Comparison of ENCODE assay signal across 8 cellular contexts in the genomic region with DNA sequence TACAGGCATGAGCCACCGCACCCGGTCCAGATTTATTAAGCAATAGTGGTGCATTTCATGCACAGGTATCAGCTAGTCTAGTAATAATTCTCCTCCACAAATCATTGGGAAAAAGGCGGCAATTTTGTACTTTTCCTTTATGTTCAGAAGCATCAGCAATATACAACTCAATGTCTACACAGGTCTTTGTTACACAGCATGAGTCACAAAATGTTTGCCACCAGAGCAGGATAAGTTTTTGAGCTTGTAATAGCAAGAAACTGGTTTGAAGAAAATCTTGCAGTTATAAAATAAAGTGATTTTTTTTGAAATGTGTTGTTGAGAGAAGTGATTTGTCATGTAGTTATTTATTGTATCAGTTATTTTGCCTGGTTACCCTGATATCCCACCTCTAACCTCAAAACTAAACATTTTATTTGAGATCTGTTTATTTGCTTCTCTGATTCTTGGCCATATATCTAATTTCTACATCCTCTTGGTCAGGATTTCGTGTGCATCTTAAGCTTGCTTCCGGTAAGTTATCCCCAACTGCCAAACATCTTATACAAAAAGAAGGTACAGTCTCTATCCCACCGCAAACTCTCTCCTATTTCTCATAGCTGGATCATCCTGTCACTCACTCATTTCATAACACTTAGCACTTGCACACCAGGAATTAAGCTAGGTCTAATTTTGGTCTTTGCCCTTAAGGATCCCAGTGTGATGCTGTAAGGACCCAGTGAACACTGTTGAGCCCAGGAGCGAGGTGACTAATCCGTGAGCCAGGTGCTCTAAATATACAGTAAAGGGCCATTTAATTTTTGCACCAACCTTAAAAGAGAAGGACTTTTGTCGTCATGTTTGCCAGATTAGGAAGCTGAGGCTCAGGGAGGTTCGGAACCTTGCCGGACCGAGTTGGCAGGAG. TPM values are rescaled to one million over a fixed set of nuclear protein-coding genes. Genes with fewer than 3 reads are reported as not detected.
DNase-seq lines count a peak whose midpoint lies in the region; ATAC-seq and TF ChIP-seq lines count a peak whose summit lies in the region.

No MANE protein-coding gene starts in this region.

- no peaks in the 10 kb centered on the region for H3K27me3 ChIP-seq in mononuclear cell (ENCODE audit: insufficient read depth, low read length)

- peaks cover 62% of the 10 kb centered on the region for H3K4me1 ChIP-seq in mononuclear cell (ENCODE audit: insufficient read depth, low read length)

- ATAC-seq in HG03342 (IDR thresholded peaks at IDR 0.05; ENCODE audit: unreplicated experiment), result peak; percentile 8

- peak; percentile 57 for DNase-seq in COLO668 (lab: John Stamatoyannopoulos, UW; ENCODE audit: unreplicated experiment)
- DNase-seq in astrocyte of the cerebellum (ENCODE audit: low read depth), result no peak
- no peak for DNase-seq in activated CD4-positive, CD25-positive, alpha-beta regulatory T cell (lab: John Stamatoyannopoulos, UW)
- no peak for DNase-seq in erythroblast (lab: John Stamatoyannopoulos, UW)
- no peak for DNase-seq in NCI-H187 (lab: John Stamatoyannopoulos, UW)
- DNase-seq in GM03348 (ENCODE audit: low spot score), result no peak

- H3K4me3 ChIP-seq in astrocyte of the cerebellum (ENCODE audit: low read depth, low read length) (peak overlapping the region; percentile 64), mononuclear cell (ENCODE audit: low read length) (peak overlapping the region; percentile 67)

- H3K9me3 ChIP-seq in mononuclear cell (ENCODE audit: low read depth, low read length), result no peaks in the 10 kb centered on the region

- TF ChIP-seq POLR2A in erythroblast (IDR thresholded peaks at IDR 0.05; ENCODE audit: low read length), result no peak

- no peak for TF ChIP-seq CTCF in astrocyte of the cerebellum (IDR thresholded peaks at IDR 0.05; ENCODE audit: low read depth, low read length, missing control alignments)

- in situ Hi-C loops in astrocyte of the cerebellum (cut with HindIII; ENCODE audit: low sequenced_read_pairs), result no loop called here

RNA-seq across cellular contexts. Expression of a gene that starts 4.5 kb away (rescaled TPM):
- 4.7 TPM for total RNA-seq in mononuclear cell

RNA-seq across cellular contexts. Expression of a gene that starts 15.0 kb away (rescaled TPM):
- total RNA-seq in mononuclear cell, result 1.8 TPM

RNA-seq across cellular contexts. Expression of a gene that starts 15.2 kb away (rescaled TPM):
- 80.5 TPM for total RNA-seq in mononuclear cell

RNA-seq across cellular contexts. Expression of a gene that starts 54.6 kb away (rescaled TPM):
- 65.4 TPM for total RNA-seq in mononuclear cell

RNA-seq across cellular contexts. Expression of a gene that starts 54.8 kb away (rescaled TPM):
- total RNA-seq in mononuclear cell, result 51.6 TPM
